ENCODE assay signal across 11 cellular contexts in genomic region chr6:11712760-11713159, GRCh38.
DNase-seq lines count a peak whose midpoint lies in the region; ATAC-seq and TF ChIP-seq lines count a peak whose summit lies in the region.
"Had no signal": no experiment of that assay in that cellular context is flagged by ENCODE, and none has a peak within 500 bp of the region (broad histone marks: within the 10 kb centered on the region; RNA-seq: fewer than 3 reads in every experiment).

No MANE protein-coding gene starts in this region.

- H3K27me3 ChIP-seq in left ventricle myocardium inferior (ENCODE audit: low read depth) (no peaks in the 10 kb centered on the region), tibial nerve (no peaks in the 10 kb centered on the region)

- peak; percentile 33 to 51 for ATAC-seq in activated T-cell treated with anti-CD3 and anti-CD28 coated beads, Interleukin-2, amount 50 U/mL, for 4 hours

- H3K9me3 Mint-ChIP-seq in activated T-cell treated with anti-CD3 and anti-CD28 coated beads, Interleukin-2, amount 50 U/mL, for 4 hours: peaks cover 3% of the 10 kb centered on the region
- H3K9me3 Mint-ChIP-seq: central memory CD8-positive, alpha-beta T cell had no signal

- H3K4me3 ChIP-seq in left ventricle myocardium inferior (no peak overlapping the region), tibial nerve (no peak overlapping the region)

- no peaks in the 10 kb centered on the region for H3K27me3 Mint-ChIP-seq in activated T-cell treated with anti-CD3 and anti-CD28 coated beads, Interleukin-2, amount 50 U/mL, for 4 hours (ENCODE audit: low read depth)

- H3K36me3 Mint-ChIP-seq in activated T-cell treated with anti-CD3 and anti-CD28 coated beads, Interleukin-2, amount 50 U/mL, for 4 hours (ENCODE audit: insufficient read depth): peaks cover 13% of the 10 kb centered on the region

- peak overlapping the region; percentile 74 for H3K4me3 Mint-ChIP-seq in activated T-cell treated with anti-CD3 and anti-CD28 coated beads, Interleukin-2, amount 50 U/mL, for 4 hours
- H3K4me3 Mint-ChIP-seq: central memory CD8-positive, alpha-beta T cell had no signal

- H3K36me3 ChIP-seq in left ventricle myocardium inferior (no peaks in the 10 kb centered on the region), tibial nerve (no peaks in the 10 kb centered on the region)

- WGBS in tibial nerve, 2 donors: 67 to 74% methylated on average over 6 of the region's 6 CpGs

- H3K27ac ChIP-seq in left ventricle myocardium inferior (replicated peaks) (peak overlapping the region; percentile 38), tibial nerve (no peak overlapping the region)

- H3K4me1 ChIP-seq in left ventricle myocardium inferior (peaks cover 31% of the 10 kb centered on the region), tibial nerve (peaks cover 0 to 20% (median 6%) of the 10 kb centered on the region in 4 donors)

- intact Hi-C loops in left ventricle myocardium inferior (cut with micrococcal nuclease): no loop called here

- peak; percentile 54 for DNase-seq in activated naive CD4-positive, alpha-beta T cell treated with Interleukin-2 at 50 U/mL for 16 hours
- no peak for DNase-seq in activated naive CD4-positive, alpha-beta T cell (lab: John Stamatoyannopoulos, UW)
- peak; percentile 24 for DNase-seq in activated T-cell treated with anti-CD3 and anti-CD28 coated beads, Interleukin-2, amount 50 U/mL, for 4 hours
- DNase-seq in left ventricle myocardium inferior (no peak), tibial nerve (ENCODE audit: low spot score in 2 of 2) (peak; percentile 16 to 56), NCI-H510A treated with DMSO at 0.1 percent for 48 hours (lab: John Stamatoyannopoulos, UW) (no peak), HPDE6-E6E7 (ENCODE audit: extremely low spot score) (no peak), RKO (ENCODE audit: low spot score) (no peak)
- DNase-seq: mesendoderm, SW 1271 had no signal

- TF ChIP-seq CTCF in left ventricle myocardium inferior (IDR thresholded peaks at IDR 0.05; ENCODE audit: borderline replicate concordance) (no peak), tibial nerve (IDR thresholded peaks at IDR 0.05) (no peak)

- H3K9me3 ChIP-seq in left ventricle myocardium inferior (replicated peaks) (no peaks in the 10 kb centered on the region), tibial nerve (no peaks in the 10 kb centered on the region)

- H3K4me1 Mint-ChIP-seq in activated T-cell treated with anti-CD3 and anti-CD28 coated beads, Interleukin-2, amount 50 U/mL, for 4 hours (ENCODE audit: low read depth): peaks cover 81% of the 10 kb centered on the region

- TF ChIP-seq POLR2A in tibial nerve (IDR thresholded peaks at IDR 0.05): no peak

- TF ChIP-seq EP300 in tibial nerve (IDR thresholded peaks at IDR 0.05): peak in 1 of 2 donors; percentile 69

Comparison
In these comparisons a context has a peak if more than half of its experiments do, and no peak if none do; other contexts are left out.
1. DNase-seq: peak in activated naive CD4-positive, alpha-beta T cell treated with Interleukin-2 at 50 U/mL for 16 hours (single experiment), activated T-cell treated with anti-CD3 and anti-CD28 coated beads, Interleukin-2, amount 50 U/mL, for 4 hours (single experiment) and tibial nerve (2 of 2); none in activated naive CD4-positive, alpha-beta T cell (0 of 4), left ventricle myocardium inferior (single experiment), NCI-H510A treated with DMSO at 0.1 percent for 48 hours (single experiment), HPDE6-E6E7 (single experiment) and RKO (single experiment).